ENCODE assay signal across 15 cellular contexts in the genomic region with DNA sequence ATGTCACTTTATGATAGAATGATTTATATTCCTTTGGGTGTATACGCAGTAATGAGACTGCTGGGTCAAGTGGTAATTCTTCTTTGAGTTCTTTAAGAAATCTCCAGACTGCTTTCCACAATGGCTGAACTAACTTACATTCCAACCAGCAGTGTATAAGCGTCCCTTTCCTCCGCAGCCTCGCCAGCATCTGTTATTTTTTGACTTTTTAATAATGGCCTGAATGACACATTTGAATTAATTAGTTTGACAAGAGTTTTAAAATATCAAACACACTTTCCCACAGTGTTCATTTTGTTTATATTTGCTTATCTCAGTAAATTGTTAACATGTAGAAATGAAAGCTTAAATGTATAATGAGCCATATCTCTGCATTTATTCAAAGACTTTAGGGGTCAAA.
A peak's percentile ranks its signal among the peaks of the same experiment; 100 is the strongest.
DNase-seq lines count a peak whose midpoint lies in the region; TF ChIP-seq lines count a peak whose summit lies in the region.
"Had no signal": no experiment of that assay in that cellular context is flagged by ENCODE, and none has a peak within 500 bp of the region (broad histone marks: within the 10 kb centered on the region; RNA-seq: fewer than 3 reads in every experiment).

No MANE protein-coding gene starts in this region.

- no peak for TF ChIP-seq POLR2A in vagina (IDR thresholded peaks at IDR 0.05)

- no peak for DNase-seq in HFFc6
- no peak for DNase-seq in chondrocyte (ENCODE audit: low spot score)
- no peak for DNase-seq in osteoblast (ENCODE audit: insufficient read length, low spot score, missing footprints)
- DNase-seq in vagina (ENCODE audit: extremely low spot score in 2 of 2) = no peak
- DNase-seq in DMS79 treated with DMSO at 0.1 percent for 48 hours (lab: John Stamatoyannopoulos, UW) = no peak
- DNase-seq in NCI-H1105 treated with DMSO at 0.1 percent for 48 hours (lab: John Stamatoyannopoulos, UW) = no peak
- no peak for DNase-seq in SIG-M5 (lab: John Stamatoyannopoulos, UW)
- DNase-seq: COR-L47; MG63; NCI-H1092 treated with DMSO at 0.1 percent for 48 hours; NCI-H187; NCI-H345; NCI-H526 treated with DMSO at 0.1 percent for 48 hours; NK-92 treated with Interleukin-12 subunit alpha and Interleukin-12 subunit beta, amount 100 ng/mL, for 24 hours; OCI-M1 had no signal

- H3K36me3 ChIP-seq in osteoblast (ENCODE audit: insufficient read depth, low read length) (no peaks in the 10 kb centered on the region), vagina (no peaks in the 10 kb centered on the region)
- H3K36me3 ChIP-seq: MG63 had no signal

- no peaks in the 10 kb centered on the region for H4K20me1 ChIP-seq in osteoblast (ENCODE audit: insufficient read depth, low read length)

- H3K9me3 Mint-ChIP-seq in HFFc6 (no peaks in the 10 kb centered on the region), chondrocyte (ENCODE audit: low read depth) (peaks cover 2% of the 10 kb centered on the region)

- peak overlapping the region; percentile 89 for H3K27ac Mint-ChIP-seq in HFFc6
- H3K27ac Mint-ChIP-seq in chondrocyte (ENCODE audit: unreplicated experiment) = peak overlapping the region; percentile 89

- peaks cover 35% of the 10 kb centered on the region for H3K36me3 Mint-ChIP-seq in HFFc6 (ENCODE audit: low read depth)
- no peaks in the 10 kb centered on the region for H3K36me3 Mint-ChIP-seq in chondrocyte (ENCODE audit: low read depth)

- H3K4me3 Mint-ChIP-seq in HFFc6 (peak overlapping the region; percentile 78), chondrocyte (ENCODE audit: unreplicated experiment) (no peak overlapping the region)

- no peak overlapping the region for H2AFZ ChIP-seq in osteoblast (ENCODE audit: low read length)

- intact Hi-C loops in vagina (cut with DNase I) = no loop called here

- peaks cover 2% of the 10 kb centered on the region for H3K27me3 Mint-ChIP-seq in HFFc6 (ENCODE audit: insufficient read depth)
- no peaks in the 10 kb centered on the region for H3K27me3 Mint-ChIP-seq in chondrocyte (ENCODE audit: low read depth)

- H3K4me1 ChIP-seq in osteoblast (ENCODE audit: insufficient read depth, low read length) (peaks cover 9% of the 10 kb centered on the region), vagina (peaks cover 33% of the 10 kb centered on the region)

- no peak for TF ChIP-seq CTCF in HFFc6 (IDR thresholded peaks at IDR 0.05)
- TF ChIP-seq CTCF in chondrocyte (IDR thresholded peaks at IDR 0.05) = no peak
- TF ChIP-seq CTCF in osteoblast (IDR thresholded peaks at IDR 0.05; ENCODE audit: extremely low read depth, low read depth, low read length) = no peak
- no peak for TF ChIP-seq CTCF in vagina (IDR thresholded peaks at IDR 0.05)

- H3K27ac ChIP-seq in osteoblast (ENCODE audit: low read depth, low read length) = peak overlapping the region; percentile 57
- H3K27ac ChIP-seq in vagina = peak overlapping the region; percentile 74

- no peak overlapping the region for H3K4me2 ChIP-seq in osteoblast (ENCODE audit: insufficient read depth, low read length)

- H3K27me3 ChIP-seq in osteoblast (ENCODE audit: insufficient read depth, low read length) (no peaks in the 10 kb centered on the region), vagina (no peaks in the 10 kb centered on the region)
- H3K27me3 ChIP-seq: MG63 had no signal

- H3K4me1 Mint-ChIP-seq in HFFc6 (ENCODE audit: low read depth) = peaks cover 100% of the 10 kb centered on the region
- H3K4me1 Mint-ChIP-seq in chondrocyte (ENCODE audit: low read depth) = peaks cover 55% of the 10 kb centered on the region

- no peak overlapping the region for H3K4me3 ChIP-seq in osteoblast (ENCODE audit: insufficient read depth, low read length)
- no peak overlapping the region for H3K4me3 ChIP-seq in vagina
- H3K4me3 ChIP-seq: MG63 had no signal

- H3K9me3 ChIP-seq in osteoblast (ENCODE audit: low read depth, low read length) = no peaks in the 10 kb centered on the region
- H3K9me3 ChIP-seq in vagina = no peaks in the 10 kb centered on the region
- H3K9me3 ChIP-seq: MG63 had no signal

- H3K79me2 ChIP-seq in osteoblast (ENCODE audit: insufficient read depth, low read length) = no peaks in the 10 kb centered on the region
